Comparison of ENCODE assay signal across 21 cellular contexts in the genomic region with DNA sequence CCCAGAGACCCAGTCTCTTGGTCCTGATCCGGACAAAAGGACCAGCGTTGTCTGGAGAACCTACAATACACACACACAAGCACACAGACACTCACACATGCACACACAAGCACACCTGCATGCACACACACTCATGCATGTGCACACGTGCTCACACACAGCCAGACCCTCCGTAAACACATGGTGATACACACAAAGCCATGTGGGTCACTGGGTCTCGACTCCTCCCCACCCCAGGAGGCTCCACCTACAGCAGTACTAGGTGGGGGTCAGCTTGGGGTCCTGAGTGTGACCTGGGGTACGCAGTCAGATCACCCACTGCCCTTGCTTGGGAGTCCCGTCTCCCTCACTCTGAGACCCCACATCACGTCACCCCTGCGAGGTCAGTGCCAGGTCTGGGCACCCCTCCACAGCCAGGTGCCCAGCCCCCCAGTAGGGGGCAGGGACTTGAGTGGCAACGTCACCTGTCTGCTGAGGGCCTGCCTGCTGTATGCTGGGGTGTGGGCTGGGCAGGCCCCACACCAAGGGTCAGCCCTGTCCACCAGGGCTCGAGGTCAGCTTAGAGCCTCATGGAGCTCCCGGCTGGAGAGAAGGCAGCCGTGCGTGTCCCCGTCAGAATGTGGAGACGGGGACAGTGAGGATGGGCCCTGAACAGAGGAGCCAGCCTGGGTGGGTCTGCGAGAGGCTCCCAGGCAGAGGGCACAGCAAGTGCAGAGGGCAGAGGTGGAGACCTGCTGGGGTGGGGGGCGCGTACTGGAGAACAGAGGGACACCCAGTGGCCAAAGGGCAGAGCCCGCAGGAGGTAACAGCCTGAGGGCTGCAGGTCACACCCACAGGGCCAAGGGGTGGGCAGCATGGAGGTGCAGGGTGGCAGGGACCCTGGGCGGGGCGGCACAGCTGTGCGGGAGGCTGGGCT. TPM values are rescaled to one million over a fixed set of nuclear protein-coding genes. Genes with fewer than 3 reads are reported as not detected.
DNase-seq lines count a peak whose midpoint lies in the region; FAIRE-seq and TF ChIP-seq lines count a peak whose summit lies in the region.
"Had no signal": no experiment of that assay in that cellular context is flagged by ENCODE, and none has a peak within 500 bp of the region (broad histone marks: within the 10 kb centered on the region; RNA-seq: fewer than 3 reads in every experiment).

No MANE protein-coding gene starts in this region.

- peak; percentile 42 for DNase-seq in activated CD8-positive, alpha-beta memory T cell treated with anti-CD3 and anti-CD28 coated beads for 24 hours
- DNase-seq in activated CD8-positive, alpha-beta memory T cell treated with anti-CD3 and anti-CD28 coated beads, Interleukin-2, amount 50 U/mL, for 4 hours, result no peak
- DNase-seq in H9 (peak; percentile 36), H1 (ENCODE audit: low read depth in 1 of 2, low spot score in 2 of 2) (peak in 1 of 2 experiments; percentile 45), posterior vena cava (ENCODE audit: low spot score) (peak; percentile 66), progenitor cell of endocrine pancreas (ENCODE audit: low spot score, unreplicated experiment) (no peak), NCI-H1092 (lab: John Stamatoyannopoulos, UW) (no peak), germinal center (ENCODE audit: low spot score) (no peak)
- DNase-seq: activated naive CD4-positive, alpha-beta T cell treated with anti-CD3 and anti-CD28 coated beads, Interleukin-2, amount 50 U/mL, for 16 hours; body of pancreas; C1 segment of cervical spinal cord; gastrocnemius medialis; NCI-H1105 treated with DMSO at 0.1 percent for 48 hours; NCI-H2107; NCI-H524 had no signal

- H3K4me1 ChIP-seq in H9 (ENCODE audit: insufficient read depth, low read length), result no peaks in the 10 kb centered on the region
- H3K4me1 ChIP-seq in H1 (replicated peaks in 1 of 4; ENCODE audit: control insufficient read depth in 3 of 4, insufficient read depth in 4 of 4, low read length in 3 of 4), result peaks cover 5 to 26% (median 16%) of the 10 kb centered on the region in 4 experiments
- H3K4me1 ChIP-seq: body of pancreas, parathyroid adenoma had no signal

- H3K4me2 ChIP-seq in H9 (ENCODE audit: insufficient read depth, insufficient read length, low read length) (no peak overlapping the region), H1 (ENCODE audit: insufficient read depth in 1 of 2, low read depth in 2 of 2, low read length in 2 of 2) (no peak overlapping the region)

- peaks cover 3% of the 10 kb centered on the region for H4K20me1 ChIP-seq in H9 (ENCODE audit: control insufficient read depth, insufficient read depth, insufficient read length)
- peaks cover 0 to 1% of the 10 kb centered on the region in 2 experiments for H4K20me1 ChIP-seq in H1 (replicated peaks in 1 of 2; ENCODE audit: control insufficient read depth in 1 of 2, insufficient read depth in 2 of 2, low read length in 2 of 2)

- no peak overlapping the region for H3K4ac ChIP-seq in H9 (ENCODE audit: low read depth, low read length)
- no peak overlapping the region for H3K4ac ChIP-seq in H1 (replicated peaks; ENCODE audit: insufficient read length, low read depth, low read length)

- H3K36me3 ChIP-seq in H1 (ENCODE audit: control insufficient read depth in 2 of 4, insufficient read depth in 4 of 4, low read length in 3 of 4), result no peaks in the 10 kb centered on the region; a peak in 1 of 8 replicates
- H3K36me3 ChIP-seq: gastrocnemius medialis, thoracic aorta had no signal

- H2BK12ac ChIP-seq in H9 (ENCODE audit: insufficient read length, low read depth, low read length), result no peak overlapping the region
- peak overlapping the region; percentile 30; the same call in 1 of the 2 replicates for H2BK12ac ChIP-seq in H1 (ENCODE audit: low read depth, low read length)

- H3K79me1 ChIP-seq in H9 (ENCODE audit: insufficient read depth, low read depth, low read length, poor library complexity, severe bottlenecking), result no peaks in the 10 kb centered on the region
- no peaks in the 10 kb centered on the region for H3K79me1 ChIP-seq in H1 (ENCODE audit: low read depth, low read length)

- H2BK20ac ChIP-seq in H9 (ENCODE audit: low read depth, low read length, poor library complexity, severe bottlenecking) (no peak overlapping the region), H1 (ENCODE audit: low read length) (peak overlapping the region; percentile 97)

- H2BK15ac ChIP-seq in H9 (ENCODE audit: low read depth, low read length) (no peak overlapping the region), H1 (ENCODE audit: low read length) (peak overlapping the region; percentile 99)

- H3K9ac ChIP-seq in H9 (ENCODE audit: extremely low read depth, insufficient read length, low read length) (no peak overlapping the region), H1 (replicated peaks in 1 of 4; ENCODE audit: extremely low read depth in 1 of 4, low read depth in 3 of 4, low read length in 3 of 4) (no peak overlapping the region)
- H3K9ac ChIP-seq: parathyroid adenoma had no signal

- no peak overlapping the region for H2AFZ ChIP-seq in H9 (ENCODE audit: low read length)
- H2AFZ ChIP-seq in H1 (ENCODE audit: low read length), result no peak overlapping the region
- H2AFZ ChIP-seq: parathyroid adenoma had no signal

- H3T11ph ChIP-seq in H9 (ENCODE audit: low read length), result no peak overlapping the region

- H3K27me3 Mint-ChIP-seq in H9 (ENCODE audit: low read depth), result peaks cover 54% of the 10 kb centered on the region
- peaks cover 5% of the 10 kb centered on the region for H3K27me3 Mint-ChIP-seq in progenitor cell of endocrine pancreas

- intact Hi-C loops in posterior vena cava (cut with DNase I), result no loop called here

- no peaks in the 10 kb centered on the region for H3K9me3 ChIP-seq in H9 (ENCODE audit: control insufficient read depth, low read depth, low read length)
- peaks cover 12 to 16% of the 10 kb centered on the region in 2 experiments for H3K9me3 ChIP-seq in H1 (ENCODE audit: insufficient read depth in 2 of 2, low read depth in 1 of 2, low read length in 1 of 2)

- no CpG with 5 or more reads among the region's 23 CpGs for WGBS in H9 (ENCODE audit: extremely low coverage, insufficient read length, low lambda C conversion rate)
- WGBS in H1 (ENCODE audit: extremely low coverage in 1 of 2, insufficient coverage in 1 of 2, insufficient read length in 1 of 2, insufficient replicate concordance in 2 of 2, low coverage in 1 of 2, low lambda C conversion rate in 2 of 2, missing lambda C conversion rate in 1 of 2), 2 experiments, result 88% methylated on average over 22 of the region's 23 CpGs; no CpG with 5 or more reads in 1 of the 2 experiments

- H3K18ac ChIP-seq in H9 (ENCODE audit: insufficient read length, low read depth, low read length), result no peak overlapping the region
- no peak overlapping the region; the same call in 1 of the 2 replicates for H3K18ac ChIP-seq in H1 (ENCODE audit: extremely low read depth, low read length)

- H2AK5ac ChIP-seq in H9 (ENCODE audit: insufficient read length, low read length) (no peak overlapping the region), H1 (ENCODE audit: low read depth, low read length) (peak overlapping the region; percentile 94; the same call in 1 of the 2 replicates)

- no peak for TF ChIP-seq EP300 in H1 (IDR thresholded peaks at IDR 0.05; ENCODE audit: borderline replicate concordance in 1 of 2, low read depth in 2 of 2, low read length in 2 of 2)

- H2BK5ac ChIP-seq in H9 (ENCODE audit: insufficient read length, low read length), result no peak overlapping the region
- peak overlapping the region; percentile 66; the same call in 1 of the 2 replicates for H2BK5ac ChIP-seq in H1 (ENCODE audit: low read depth, low read length)

- H4K91ac ChIP-seq in H9 (ENCODE audit: insufficient read length, low read depth, low read length) (no peak overlapping the region), H1 (replicated peaks; ENCODE audit: insufficient read length, low read length) (peak overlapping the region; percentile 11)

- no peaks in the 10 kb centered on the region for H3K79me2 ChIP-seq in H9 (ENCODE audit: insufficient read depth, low read length)
- H3K79me2 ChIP-seq in H1 (ENCODE audit: control insufficient read depth in 1 of 2, insufficient read depth in 2 of 2, low read length in 2 of 2), result no peaks in the 10 kb centered on the region
- H3K79me2 ChIP-seq: parathyroid adenoma had no signal

- H3K36me3 Mint-ChIP-seq in H9 (ENCODE audit: insufficient read depth in 1 of 3, low read depth in 3 of 3) (peaks cover 5 to 27% (median 11%) of the 10 kb centered on the region in 3 experiments; a peak in 6 of 7 replicates), progenitor cell of endocrine pancreas (ENCODE audit: insufficient read depth) (peaks cover 27% of the 10 kb centered on the region)

- H3K14ac ChIP-seq in H9 (ENCODE audit: insufficient read depth, low read length), result no peak overlapping the region; the same call in 1 of the 2 replicates
- no peak overlapping the region for H3K14ac ChIP-seq in H1 (ENCODE audit: insufficient read length)

- CTCF ChIA-PET in H1 (lab: Charles Lee; ENCODE audit: partially characterized antibody), result interaction anchor here (0.7 to 1.9 kb wide), 5 partner anchors 10 to 272 kb away, joined by 4 to 6 read pairs (median 4); no protein-coding TSS in a partner anchor

- H3K23ac ChIP-seq in H9 (ENCODE audit: insufficient read length, low read depth, low read length), result no peak overlapping the region
- no peak overlapping the region for H3K23ac ChIP-seq in H1 (ENCODE audit: insufficient read length)

- no peaks in the 10 kb centered on the region for H3K23me2 ChIP-seq in H9 (ENCODE audit: insufficient read length, low read depth, low read length, poor library complexity, severe bottlenecking)
- no peaks in the 10 kb centered on the region; the same call in 1 of the 2 replicates for H3K23me2 ChIP-seq in H1 (ENCODE audit: low read depth, low read length)

- 0 out of 2 replicates have a peak, but pooled peaks cover 3% of the 10 kb centered on the region for H3K27me3 ChIP-seq in H9 (ENCODE audit: insufficient read depth, low read length)
- peaks cover 0 to 8% (median 7%) of the 10 kb centered on the region in 4 experiments; a peak in 4 of 7 replicates for H3K27me3 ChIP-seq in H1 (replicated peaks in 1 of 4; ENCODE audit: control insufficient read depth in 3 of 4, extremely low read depth in 1 of 4, insufficient read depth in 3 of 4, low read length in 3 of 4)
- H3K27me3 ChIP-seq: body of pancreas, gastrocnemius medialis had no signal

- H3K4me3 Mint-ChIP-seq in H9 (no peak overlapping the region), progenitor cell of endocrine pancreas (ENCODE audit: low read depth) (no peak overlapping the region)
- H3K4me3 Mint-ChIP-seq: dendritic cell treated with granulocyte-macrophage colony-stimulating factor and Interleukin-4, amounts not matched to agents 40 ng/mL and 50 ng/mL, for 4 days had no signal

- no peak for TF ChIP-seq CTCF in H9 (conservative IDR thresholded peaks at IDR 0.05)
- no peak for TF ChIP-seq CTCF in H1 (IDR thresholded peaks at IDR 0.05; ENCODE audit: control extremely low read depth in 1 of 3, insufficient read depth in 1 of 3, low read depth in 1 of 3, low read length in 3 of 3)
- no peak for TF ChIP-seq CTCF in progenitor cell of endocrine pancreas (IDR thresholded peaks at IDR 0.05; ENCODE audit: unreplicated experiment)

- POLR2A ChIA-PET in H1 (lab: Charles Lee; ENCODE audit: partially characterized antibody), result interaction anchor here (1.1 to 1.6 kb wide), 2 partner anchors 10 to 128 kb away, joined by 3 read pairs; no protein-coding TSS in a partner anchor

- peaks cover 25 to 27% of the 10 kb centered on the region in 2 experiments for H3K9me3 Mint-ChIP-seq in H9
- H3K9me3 Mint-ChIP-seq in progenitor cell of endocrine pancreas (ENCODE audit: low read depth), result peaks cover 14% of the 10 kb centered on the region

- no peak overlapping the region for H3K27ac ChIP-seq in H9 (ENCODE audit: insufficient read length, low read depth, low read length)
- H3K27ac ChIP-seq in H1 (ENCODE audit: low read depth, low read length), result no peak overlapping the region
- H3K27ac ChIP-seq: body of pancreas, gastrocnemius medialis, parathyroid adenoma, thoracic aorta had no signal

- no peak overlapping the region for H3K4me3 ChIP-seq in H1 (ENCODE audit: extremely low read depth in 1 of 4, insufficient read depth in 2 of 4, low read depth in 3 of 4, low read length in 4 of 4)
- H3K4me3 ChIP-seq: body of pancreas, gastrocnemius medialis, thoracic aorta had no signal

- H2BK120ac ChIP-seq in H9 (ENCODE audit: low read depth, low read length, poor library complexity, severe bottlenecking) (no peak overlapping the region), H1 (replicated peaks; ENCODE audit: low read depth, low read length) (peak overlapping the region; percentile 6)

- FAIRE-seq in H1 (lab: Jason Lieb, UNC), result no peak
- FAIRE-seq: A204.1, GM12892 had no signal

- no peak overlapping the region for H4K5ac ChIP-seq in H9 (ENCODE audit: insufficient read length, low read depth, low read length)
- peak overlapping the region; percentile 1 for H4K5ac ChIP-seq in H1 (ENCODE audit: insufficient read length, low read depth, low read length)

- peaks cover 26 to 36% of the 10 kb centered on the region in 2 experiments for H3K4me1 Mint-ChIP-seq in H9
- H3K4me1 Mint-ChIP-seq in progenitor cell of endocrine pancreas (ENCODE audit: low read depth), result no peaks in the 10 kb centered on the region

- H3K27ac Mint-ChIP-seq in H9 (no peak overlapping the region), progenitor cell of endocrine pancreas (no peak overlapping the region)
- H3K27ac Mint-ChIP-seq: dendritic cell treated with granulocyte-macrophage colony-stimulating factor and Interleukin-4, amounts not matched to agents 40 ng/mL and 50 ng/mL, for 4 days had no signal

- H4K8ac ChIP-seq in H9 (replicated peaks; ENCODE audit: insufficient read length, low read depth, low read length) (no peak overlapping the region), H1 (ENCODE audit: extremely low read depth, insufficient read depth, low read length) (peak overlapping the region; percentile 45)

- no peak overlapping the region for H3K56ac ChIP-seq in H9 (ENCODE audit: insufficient read length, low read depth, low read length)
- no peak overlapping the region for H3K56ac ChIP-seq in H1 (replicated peaks; ENCODE audit: insufficient read length, low read depth, low read length)

- TF ChIP-seq POLR2A in H1 (IDR thresholded peaks at IDR 0.05; ENCODE audit: control extremely low read depth in 1 of 2, low read depth in 2 of 2, low read length in 2 of 2), result no peak

- TF ChIP-seq RAD21 in H1 (IDR thresholded peaks at IDR 0.05 in 1 of 2, conservative IDR thresholded peaks at IDR 0.05 in 1 of 2; ENCODE audit: low read depth in 2 of 2, low read length in 2 of 2), result no peak

RNA-seq across cellular contexts. Expression of a gene that starts 34.5 kb away (rescaled TPM):
- total RNA-seq in H9 (2021) (3.7 and 4.0 TPM in 2 replicates), posterior vena cava (1 to 10 TPM; 1.2 to 1.8 TPM), progenitor cell of endocrine pancreas (12.3 and 12.9 TPM in 2 replicates)
- total RNA-seq in H1 (2021; fragmentation: NEBNext Ultra II Directional; extraction: Animal tissue kit (Norgen Biotek cat#: 25700)), result 2.0 and 2.1 TPM in 2 replicates
- polyA plus RNA-seq in H1 (2011; rRNA removed), result 4.5 and 4.8 TPM in 2 replicates
- polyA plus RNA-seq in H1 (2011; cell fraction: cytosol; rRNA removed), result 3.6 TPM
- 2.8 TPM for polyA plus RNA-seq in H1 (2011; cell fraction: nucleus; rRNA removed)
- 1.5 to 4.4 TPM (median 3.3 TPM) in 4 replicates for polyA plus RNA-seq in H1 (2012, experiment 1 of 2)
- 2.0 TPM for polyA plus RNA-seq in H1 (2012, experiment 2 of 2)
- 3.3 TPM for polyA plus RNA-seq in H1 (2013, experiment 1 of 2)
- 3.5 TPM for polyA plus RNA-seq in H1 (2013, experiment 2 of 2)
- 1.8 and 2.7 TPM in 2 replicates for polyA minus RNA-seq in H1 (2011; rRNA and poly(A)+ RNA removed)
- polyA minus RNA-seq in H1 (2011; cell fraction: cytosol; rRNA and poly(A)+ RNA removed), result 3.5 TPM
- 1.5 TPM for polyA minus RNA-seq in H1 (2011; cell fraction: nucleus; rRNA and poly(A)+ RNA removed)
- total RNA-seq: LHCN-M2 had no signal

Comparison
In these comparisons a context has a peak if more than half of its experiments do, and no peak if none do; other contexts are left out.
1. DNase-seq: peak in activated CD8-positive, alpha-beta memory T cell treated with anti-CD3 and anti-CD28 coated beads for 24 hours (single experiment), H9 (single experiment) and posterior vena cava (single experiment); none in activated CD8-positive, alpha-beta memory T cell treated with anti-CD3 and anti-CD28 coated beads, Interleukin-2, amount 50 U/mL, for 4 hours (single experiment), progenitor cell of endocrine pancreas (single experiment), NCI-H1092 (single experiment) and germinal center (single experiment).